Comparison of ENCODE assay signal across 5 cellular contexts in the genomic region with DNA sequence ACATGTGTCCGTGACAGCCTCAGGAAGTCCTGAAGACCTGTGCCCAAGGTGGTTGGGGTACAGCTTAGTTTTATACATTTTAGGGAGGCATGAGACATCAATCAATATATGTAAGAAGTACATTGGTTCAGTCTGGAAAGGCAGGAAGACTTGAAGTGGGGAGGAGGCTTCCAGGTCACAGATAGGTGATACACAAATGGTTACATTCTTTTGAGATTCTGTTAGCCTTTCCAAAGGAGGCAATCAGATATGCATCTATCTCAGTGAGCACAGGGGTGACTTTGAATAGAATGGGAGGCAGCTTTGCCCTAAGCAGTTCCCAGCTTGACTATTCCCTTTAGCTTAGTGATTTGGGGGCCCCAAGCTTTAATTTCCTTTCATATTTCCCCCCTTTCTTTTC. TPM values are rescaled to one million over a fixed set of nuclear protein-coding genes. Genes with fewer than 3 reads are reported as not detected.
"Had no signal": no experiment of that assay in that cellular context is flagged by ENCODE, and none has a peak within 500 bp of the region (broad histone marks: within the 10 kb centered on the region; RNA-seq: fewer than 3 reads in every experiment).

No MANE protein-coding gene starts in this region.

RNA-seq across cellular contexts. Expression of a gene that starts 15.7 kb away (rescaled TPM):
- total RNA-seq: HepG2 had no signal

RNA-seq across cellular contexts. Expression of a gene that starts 38.6 kb away (rescaled TPM):
- total RNA-seq: GM23248, H4, HepG2, HT-29 had no signal
- polyA plus RNA-seq: GM23248, IgD-negative memory B cell had no signal
